8 cellular contexts compared by ENCODE assay signal in genomic region chr14:106417224-106418049, GRCh38.
DNase-seq lines count a peak whose midpoint lies in the region; ATAC-seq and TF ChIP-seq lines count a peak whose summit lies in the region.

No MANE protein-coding gene starts in this region.

- H3K4me3 Mint-ChIP-seq in Caco-2 (ENCODE audit: unreplicated experiment) (no peak overlapping the region), chondrocyte (ENCODE audit: unreplicated experiment) (no peak overlapping the region)

- intact Hi-C loops in Caco-2 (cut with micrococcal nuclease; ENCODE audit: unreplicated experiment): no loop called here

- no peaks in the 10 kb centered on the region for H3K36me3 ChIP-seq in Caco-2 (ENCODE audit: control insufficient read depth, insufficient read depth, low read length)
- H3K36me3 ChIP-seq in HUES6 (ENCODE audit: control insufficient read depth, insufficient read depth, low read length): no peaks in the 10 kb centered on the region
- H3K36me3 ChIP-seq in neutrophil: no peaks in the 10 kb centered on the region

- H3K27me3 Mint-ChIP-seq in Caco-2 (ENCODE audit: insufficient read depth, unreplicated experiment) (peaks cover 6% of the 10 kb centered on the region), chondrocyte (ENCODE audit: low read depth) (no peaks in the 10 kb centered on the region)

- H3K27ac ChIP-seq in HUES6 (ENCODE audit: low read depth, low read length) (no peak overlapping the region), neutrophil (no peak overlapping the region)

- TF ChIP-seq CTCF in Caco-2 (IDR thresholded peaks at IDR 0.05; ENCODE audit: insufficient read depth in 1 of 2, low read depth in 1 of 2, low read length in 1 of 2, severe bottlenecking in 1 of 2, unreplicated experiment in 1 of 2) (peak; percentile 89 to 91), chondrocyte (IDR thresholded peaks at IDR 0.05) (peak; percentile 66), neutrophil (IDR thresholded peaks at IDR 0.05) (peak; percentile 20)

- H3K9me3 ChIP-seq in Caco-2: peaks cover 7% of the 10 kb centered on the region; the same call in 1 of the 2 replicates
- peaks cover 40% of the 10 kb centered on the region for H3K9me3 ChIP-seq in HUES6 (ENCODE audit: control insufficient read depth, insufficient read depth, low read depth, low read length)
- H3K9me3 ChIP-seq in neutrophil: no peaks in the 10 kb centered on the region

- no peaks in the 10 kb centered on the region for H3K36me3 Mint-ChIP-seq in Caco-2 (ENCODE audit: insufficient read depth, unreplicated experiment)
- no peaks in the 10 kb centered on the region for H3K36me3 Mint-ChIP-seq in chondrocyte (ENCODE audit: low read depth)

- H3K4me3 ChIP-seq in Caco-2 (ENCODE audit: low read depth, low read length): no peak overlapping the region
- peak overlapping the region; percentile 5; the same call in 1 of the 2 replicates for H3K4me3 ChIP-seq in HUES6 (ENCODE audit: low read depth, low read length)
- no peak overlapping the region for H3K4me3 ChIP-seq in neutrophil (ENCODE audit: low read depth in 1 of 2, low read length in 1 of 2)

- peak; percentile 94 for ATAC-seq in GM19438 (IDR thresholded peaks at IDR 0.05; ENCODE audit: low read depth, unreplicated experiment)

- POLR2A ChIA-PET in Caco-2 (lab: Charles Lee): no interaction called here

- H3K27me3 ChIP-seq in Caco-2 (replicated peaks; ENCODE audit: control insufficient read depth, insufficient read depth, low read length) (no peaks in the 10 kb centered on the region), HUES6 (ENCODE audit: control insufficient read depth, insufficient read depth, low read length) (no peaks in the 10 kb centered on the region), neutrophil (no peaks in the 10 kb centered on the region)

- H3K27ac Mint-ChIP-seq in Caco-2 (ENCODE audit: unreplicated experiment) (no peak overlapping the region), chondrocyte (ENCODE audit: unreplicated experiment) (no peak overlapping the region)

- no peaks in the 10 kb centered on the region for H3K4me1 ChIP-seq in Caco-2
- no peaks in the 10 kb centered on the region for H3K4me1 ChIP-seq in HUES6 (ENCODE audit: control insufficient read depth, insufficient read depth, low read length)
- peaks cover 5 to 7% of the 10 kb centered on the region in 2 experiments for H3K4me1 ChIP-seq in neutrophil (ENCODE audit: control insufficient read depth in 1 of 2, insufficient read depth in 1 of 2, low read depth in 1 of 2, low read length in 1 of 2)

- no peaks in the 10 kb centered on the region for H3K4me1 Mint-ChIP-seq in Caco-2 (ENCODE audit: low read depth, unreplicated experiment)
- no peaks in the 10 kb centered on the region for H3K4me1 Mint-ChIP-seq in chondrocyte (ENCODE audit: low read depth)

- BruUV-seq in Caco-2 (replicated peaks; lab: Mats Ljungman, UMichigan): no TSS peak

- DNase-seq in Caco-2 (peak; percentile 54 to 70), chondrocyte (ENCODE audit: low spot score) (no peak), mucosa of gallbladder (ENCODE audit: low spot score) (no peak), mesenteric fat pad (ENCODE audit: low spot score) (no peak)
- peak; percentile 50 to 97 (median 72) for DNase-seq in activated CD4-positive, CD25-positive, alpha-beta regulatory T cell (lab: John Stamatoyannopoulos, UW)

- no peak overlapping the region for H3K9ac ChIP-seq in HUES6 (ENCODE audit: low read length)

- CTCF ChIA-PET in Caco-2 (lab: Charles Lee): interaction anchor here (0.6 to 1.9 kb wide), 11 partner anchors 25 to 908 kb away, joined by 3 to 9 read pairs (median 3); no protein-coding TSS in a partner anchor

- no peaks in the 10 kb centered on the region for H3K9me3 Mint-ChIP-seq in Caco-2 (ENCODE audit: unreplicated experiment)
- peaks cover 17% of the 10 kb centered on the region for H3K9me3 Mint-ChIP-seq in chondrocyte (ENCODE audit: low read depth)

Comparison
In these comparisons a context has a peak if more than half of its experiments do, and no peak if none do; other contexts are left out.
1. DNase-seq: peak in Caco-2 (2 of 2) and activated CD4-positive, CD25-positive, alpha-beta regulatory T cell (4 of 4); none in chondrocyte (single experiment), mucosa of gallbladder (single experiment) and mesenteric fat pad (single experiment).
2. CTCF ChIP-seq: peak in every context shown above with its lines; median percentile 90 in Caco-2; 66 in chondrocyte; 20 in neutrophil.